29 cellular contexts compared by ENCODE assay signal in genomic region chr11:112513417-112513816, GRCh38.
"Had no signal": no experiment of that assay in that cellular context is flagged by ENCODE, and none has a peak within 500 bp of the region (broad histone marks: within the 10 kb centered on the region; RNA-seq: fewer than 3 reads in every experiment).

No MANE protein-coding gene starts in this region.

- H3K9me2 ChIP-seq: SK-N-SH had no signal

- H3K27me3 ChIP-seq: brain microvascular endothelial cell, cardiac muscle cell, MG63 had no signal

- H3K4me3 Mint-ChIP-seq: activated CD4-positive, alpha-beta memory T cell treated with anti-CD3 and anti-CD28 coated beads for 36 hours; activated CD4-positive, alpha-beta T cell treated with anti-CD3 and anti-CD28 coated beads, Interleukin-2, amount 10 ng/mL, durations not matched to agents 7 days and 5 days; activated naive CD4-positive, alpha-beta T cell treated with anti-CD3 and anti-CD28 coated beads for 36 hours; activated naive CD8-positive, alpha-beta T cell; activated T-helper 17 cell treated with anti-CD3 and anti-CD28 coated beads, Interleukin-2, amount 50 U/mL, for 72 hours had no signal

- H3K4me3 ChIP-seq: cardiac muscle cell, MG63 had no signal

- H3K9ac ChIP-seq: SK-N-SH had no signal

- DNase-seq: activated CD4-positive, alpha-beta memory T cell treated with anti-CD3 and anti-CD28 coated beads for 36 hours; activated CD4-positive, alpha-beta T cell treated with anti-CD3 and anti-CD28 coated beads, Interleukin-2, amount 10 ng/mL, durations not matched to agents 7 days and 5 days; activated CD4-positive, CD25-positive, alpha-beta regulatory T cell; activated CD8-positive, alpha-beta memory T cell treated with anti-CD3 and anti-CD28 coated beads for 24 hours; activated gamma-delta T cell; activated naive CD4-positive, alpha-beta T cell treated with anti-CD3 and anti-CD28 coated beads for 36 hours; activated T-cell treated with anti-CD3 and anti-CD28 coated beads for 4 hours; activated T-cell treated with anti-CD3 and anti-CD28 coated beads, Interleukin-2, amount 50 U/mL, for 48 hours; brain microvascular endothelial cell; cerebellar nuclear complex; MG63; MV-4-11; NCI-H1092 treated with DMSO at 0.1 percent for 48 hours; NCI-H1694; NCI-H2029; NCI-H524 treated with DMSO at 0.1 percent for 48 hours; NCI-H748 treated with DMSO at 0.1 percent for 48 hours; NK-92 treated with Interleukin-12 subunit alpha and Interleukin-12 subunit beta, amount 100 ng/mL, for 24 hours; OCI-M1; RPMI8226; SK-N-SH; T-helper 1 cell had no signal

- H3K9me3 ChIP-seq: MG63, SK-N-SH had no signal

- H3K27ac Mint-ChIP-seq: activated CD4-positive, alpha-beta memory T cell treated with anti-CD3 and anti-CD28 coated beads for 36 hours; activated CD4-positive, alpha-beta T cell treated with anti-CD3 and anti-CD28 coated beads, Interleukin-2, amount 10 ng/mL, durations not matched to agents 7 days and 5 days; activated naive CD4-positive, alpha-beta T cell treated with anti-CD3 and anti-CD28 coated beads for 36 hours; activated naive CD8-positive, alpha-beta T cell; activated T-helper 17 cell treated with anti-CD3 and anti-CD28 coated beads, Interleukin-2, amount 50 U/mL, for 72 hours had no signal

- H3K4me2 ChIP-seq: SK-N-SH had no signal

- H3K36me3 Mint-ChIP-seq: activated CD4-positive, alpha-beta memory T cell treated with anti-CD3 and anti-CD28 coated beads for 36 hours; activated naive CD8-positive, alpha-beta T cell had no signal

- H3K36me3 ChIP-seq: brain microvascular endothelial cell, cardiac muscle cell, MG63 had no signal

- H3K4me1 Mint-ChIP-seq: activated T-helper 17 cell treated with anti-CD3 and anti-CD28 coated beads, Interleukin-2, amount 50 U/mL, for 72 hours had no signal

- H3K27ac ChIP-seq: brain microvascular endothelial cell, cardiac muscle cell, VCaP had no signal

- FAIRE-seq: astrocyte had no signal

- H3K9me3 Mint-ChIP-seq: activated CD4-positive, alpha-beta memory T cell treated with anti-CD3 and anti-CD28 coated beads for 36 hours; activated naive CD4-positive, alpha-beta T cell treated with anti-CD3 and anti-CD28 coated beads for 36 hours; activated T-helper 17 cell treated with anti-CD3 and anti-CD28 coated beads, Interleukin-2, amount 50 U/mL, for 72 hours had no signal

- ATAC-seq: activated T-helper 17 cell treated with anti-CD3 and anti-CD28 coated beads, Interleukin-2, amount 50 U/mL, for 72 hours; Panc1; Right ventricle myocardium inferior had no signal
